23 cellular contexts compared by ENCODE assay signal in genomic region chr6:85506441-85507093, GRCh38. TPM values are rescaled to one million over a fixed set of nuclear protein-coding genes. Genes with fewer than 3 reads are reported as not detected.
DNase-seq lines count a peak whose midpoint lies in the region; ATAC-seq lines count a peak whose summit lies in the region.
"Had no signal": no experiment of that assay in that cellular context is flagged by ENCODE, and none has a peak within 500 bp of the region (broad histone marks: within the 10 kb centered on the region; RNA-seq: fewer than 3 reads in every experiment).

No MANE protein-coding gene starts in this region.

- H3K4me1 ChIP-seq in trophoblast cell (ENCODE audit: control insufficient read depth in 1 of 2, insufficient read depth in 2 of 2, low read length in 2 of 2) = no peaks in the 10 kb centered on the region
- H3K4me1 ChIP-seq: Peyer's patch, thyroid gland had no signal

- no peak overlapping the region for H3K4me2 ChIP-seq in trophoblast cell (ENCODE audit: low read length)

- H3K9ac ChIP-seq in trophoblast cell (ENCODE audit: low read length) = no peak overlapping the region

- no peak overlapping the region for H2BK12ac ChIP-seq in trophoblast cell (ENCODE audit: low read length)

- no peaks in the 10 kb centered on the region for H3K79me1 ChIP-seq in trophoblast cell (ENCODE audit: low read length)

- H3K9me3 ChIP-seq in T-helper 17 cell (ENCODE audit: control insufficient read depth, low read length, poor library complexity, severe bottlenecking) (no peaks in the 10 kb centered on the region), trophoblast cell (ENCODE audit: insufficient read depth, low read depth, low read length) (no peaks in the 10 kb centered on the region)
- H3K9me3 ChIP-seq: ovary, Peyer's patch, thyroid gland had no signal

- H2AK5ac ChIP-seq in trophoblast cell (ENCODE audit: low read length) = no peak overlapping the region

- no peaks in the 10 kb centered on the region for H3K27me3 Mint-ChIP-seq in activated T-cell treated with anti-CD3 and anti-CD28 coated beads, Interleukin-2, amount 50 U/mL, for 24 hours
- no peaks in the 10 kb centered on the region for H3K27me3 Mint-ChIP-seq in T-helper 17 cell
- H3K27me3 Mint-ChIP-seq: activated naive CD8-positive, alpha-beta T cell treated with anti-CD3 and anti-CD28 coated beads, Interleukin-2, amount 10 ng/mL, durations not matched to agents 7 days and 5 days; stimulated activated naive CD8-positive, alpha-beta T cell treated with anti-CD3 and anti-CD28 coated beads, Interleukin-15, Interleukin-2, amounts not matched to agents 100 ng/mL and 50 ng/mL, for 24 hours had no signal

- H3K18ac ChIP-seq in trophoblast cell (ENCODE audit: low read length) = no peak overlapping the region

- H3K27me3 ChIP-seq in trophoblast cell (ENCODE audit: insufficient read depth, low read length) = no peaks in the 10 kb centered on the region
- H3K27me3 ChIP-seq: ovary, Peyer's patch, thyroid gland had no signal

- H3K4ac ChIP-seq in trophoblast cell (ENCODE audit: low read depth, low read length) = no peak overlapping the region

- no peaks in the 10 kb centered on the region for H3K9me3 Mint-ChIP-seq in activated T-cell treated with anti-CD3 and anti-CD28 coated beads, Interleukin-2, amount 50 U/mL, for 24 hours
- H3K9me3 Mint-ChIP-seq: activated naive CD8-positive, alpha-beta T cell treated with anti-CD3 and anti-CD28 coated beads, Interleukin-2, amount 10 ng/mL, durations not matched to agents 7 days and 5 days; HFFc6; nephron; stimulated activated naive CD8-positive, alpha-beta T cell treated with anti-CD3 and anti-CD28 coated beads, Interleukin-15, Interleukin-2, amounts not matched to agents 100 ng/mL and 50 ng/mL, for 24 hours had no signal

- no peak overlapping the region for H4K8ac ChIP-seq in trophoblast cell (ENCODE audit: low read depth, low read length)

- H3K4me3 ChIP-seq in trophoblast cell (ENCODE audit: low read depth, low read length) = no peak overlapping the region
- H3K4me3 ChIP-seq: ovary, Peyer's patch, thyroid gland had no signal

- no peak overlapping the region for H3K27ac ChIP-seq in trophoblast cell (ENCODE audit: low read depth, low read length)
- H3K27ac ChIP-seq: HL-60, ovary, Peyer's patch, thyroid gland had no signal

- H4K91ac ChIP-seq in trophoblast cell (ENCODE audit: low read depth, low read length) = no peak overlapping the region

- no peak overlapping the region for H3K23ac ChIP-seq in trophoblast cell (ENCODE audit: low read length)

- no peak for DNase-seq in activated T-cell treated with anti-CD3 and anti-CD28 coated beads, Interleukin-2, amount 50 U/mL, for 24 hours
- no peak for DNase-seq in activated T-cell treated with anti-CD3 and anti-CD28 coated beads, Interleukin-2, amount 50 U/mL, for 1 hour
- DNase-seq in T-helper 17 cell (no peak), DMS53 treated with DMSO at 0.1 percent for 48 hours (lab: John Stamatoyannopoulos, UW; ENCODE audit: unreplicated experiment) (no peak), trophoblast cell (no peak)
- peak; percentile 46 for DNase-seq in stimulated activated CD8-positive, alpha-beta memory T cell treated with anti-CD3 and anti-CD28 coated beads, Interleukin-4, amount 100 ng/mL, for 48 hours
- DNase-seq: activated CD4-positive, CD25-positive, alpha-beta regulatory T cell treated with anti-CD3 and anti-CD28 coated beads, Interleukin-2, amount 50 U/mL, for 72 hours; activated naive CD8-positive, alpha-beta T cell treated with anti-CD3 and anti-CD28 coated beads, Interleukin-2, amount 10 ng/mL, durations not matched to agents 7 days and 5 days; C1 segment of cervical spinal cord; HFFc6; Kasumi-1; NCI-H2171; NCI-H524; ovary; Peyer's patch; retina; small intestine; thyroid gland had no signal

- no peak overlapping the region for H2BK120ac ChIP-seq in trophoblast cell (ENCODE audit: insufficient read depth, low read length, poor library complexity)

- H3K36me3 ChIP-seq in trophoblast cell (ENCODE audit: control insufficient read depth in 1 of 2, insufficient read depth in 2 of 2, low read length in 2 of 2) = peaks cover 0 to 5% of the 10 kb centered on the region in 2 experiments
- H3K36me3 ChIP-seq: ovary had no signal

- H2BK5ac ChIP-seq in trophoblast cell (ENCODE audit: low read depth, low read length, poor library complexity) = no peak overlapping the region

- peak overlapping the region; percentile 76 for H3K27ac Mint-ChIP-seq in activated T-cell treated with anti-CD3 and anti-CD28 coated beads, Interleukin-2, amount 50 U/mL, for 24 hours
- peak overlapping the region; percentile 14 for H3K27ac Mint-ChIP-seq in T-helper 17 cell
- H3K27ac Mint-ChIP-seq: activated naive CD8-positive, alpha-beta T cell treated with anti-CD3 and anti-CD28 coated beads, Interleukin-2, amount 10 ng/mL, durations not matched to agents 7 days and 5 days; HFFc6; nephron; stimulated activated naive CD8-positive, alpha-beta T cell treated with anti-CD3 and anti-CD28 coated beads, Interleukin-15, Interleukin-2, amounts not matched to agents 100 ng/mL and 50 ng/mL, for 24 hours had no signal

- no peak overlapping the region for H3K14ac ChIP-seq in trophoblast cell (ENCODE audit: low read length)

- H2AFZ ChIP-seq in trophoblast cell (ENCODE audit: insufficient read depth, low read length, poor library complexity) = no peak overlapping the region

- no peaks in the 10 kb centered on the region for H3K79me2 ChIP-seq in trophoblast cell (ENCODE audit: control insufficient read depth, insufficient read depth, low read length, poor library complexity)

- WGBS in trophoblast cell (ENCODE audit: extremely low coverage, insufficient coverage, insufficient read length) = no CpG with 5 or more reads among the region's 8 CpGs

- no peak overlapping the region for H4K12ac ChIP-seq in trophoblast cell (ENCODE audit: low read depth, low read length)

- peaks cover 74% of the 10 kb centered on the region for H3K36me3 Mint-ChIP-seq in activated T-cell treated with anti-CD3 and anti-CD28 coated beads, Interleukin-2, amount 50 U/mL, for 24 hours (ENCODE audit: low read depth)
- peaks cover 10% of the 10 kb centered on the region for H3K36me3 Mint-ChIP-seq in T-helper 17 cell (ENCODE audit: low read depth)

- no peak overlapping the region for H3K4me3 Mint-ChIP-seq in activated T-cell treated with anti-CD3 and anti-CD28 coated beads, Interleukin-2, amount 50 U/mL, for 24 hours
- H3K4me3 Mint-ChIP-seq in T-helper 17 cell = no peak overlapping the region
- H3K4me3 Mint-ChIP-seq: activated naive CD8-positive, alpha-beta T cell treated with anti-CD3 and anti-CD28 coated beads, Interleukin-2, amount 10 ng/mL, durations not matched to agents 7 days and 5 days; HFFc6; nephron; stimulated activated naive CD8-positive, alpha-beta T cell treated with anti-CD3 and anti-CD28 coated beads, Interleukin-15, Interleukin-2, amounts not matched to agents 100 ng/mL and 50 ng/mL, for 24 hours had no signal

- H3K4me1 Mint-ChIP-seq in activated T-cell treated with anti-CD3 and anti-CD28 coated beads, Interleukin-2, amount 50 U/mL, for 24 hours (ENCODE audit: low read depth) = peaks cover 12% of the 10 kb centered on the region
- peaks cover 3% of the 10 kb centered on the region for H3K4me1 Mint-ChIP-seq in T-helper 17 cell
- H3K4me1 Mint-ChIP-seq: activated naive CD8-positive, alpha-beta T cell treated with anti-CD3 and anti-CD28 coated beads, Interleukin-2, amount 10 ng/mL, durations not matched to agents 7 days and 5 days; nephron had no signal

- peak; percentile 65 for ATAC-seq in GM21529 (IDR thresholded peaks at IDR 0.05; ENCODE audit: unreplicated experiment)
- no peak for ATAC-seq in T-helper 17 cell
- no peak for ATAC-seq in HG03095 (IDR thresholded peaks at IDR 0.05; ENCODE audit: unreplicated experiment)

RNA-seq across cellular contexts. Expression of gene NT5E, which starts 56.7 kb away (rescaled TPM):
- 1 to 10 TPM; 1.5 to 5.1 TPM for total RNA-seq in T-helper 17 cell
- 0.22 and 0.33 TPM in 2 replicates for polyA plus RNA-seq in trophoblast cell (2013)
